9 cellular contexts compared by ENCODE assay signal in the genomic region with DNA sequence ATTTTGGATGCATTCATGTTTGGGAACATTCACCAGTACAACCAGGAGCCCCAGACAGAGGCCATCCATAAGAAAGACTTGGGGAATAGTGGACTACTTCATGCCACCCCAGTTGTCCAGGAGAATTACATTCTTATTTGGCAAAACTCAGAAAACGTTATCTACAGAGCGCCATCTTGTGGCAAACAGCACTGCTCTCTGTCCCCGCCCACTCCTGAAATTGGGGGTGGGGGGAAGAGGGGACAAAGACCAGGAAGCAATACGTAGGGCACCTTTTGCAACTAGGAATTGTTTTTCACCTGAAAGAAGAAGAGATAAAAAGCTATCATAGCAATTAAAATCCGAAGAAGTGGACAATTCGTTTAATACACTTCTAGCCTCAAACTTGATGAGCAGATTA.
DNase-seq lines count a peak whose midpoint lies in the region; ATAC-seq, FAIRE-seq and TF ChIP-seq lines count a peak whose summit lies in the region.
"Had no signal": no experiment of that assay in that cellular context is flagged by ENCODE, and none has a peak within 500 bp of the region (broad histone marks: within the 10 kb centered on the region; RNA-seq: fewer than 3 reads in every experiment).

No MANE protein-coding gene starts in this region.

- H2BK15ac ChIP-seq in mesenchymal stem cell (ENCODE audit: low read depth, poor library complexity, severe bottlenecking) = no peak overlapping the region

- WGBS in adrenal gland, 4 donors = 24 to 29% (median 26%) methylated on average over 6 of the region's 6 CpGs
- WGBS in mesenchymal stem cell = 54% methylated on average over 5 of the region's 6 CpGs

- H2BK120ac ChIP-seq in mesenchymal stem cell (ENCODE audit: low read depth, low read length) = no peak overlapping the region

- DNase-seq in Daoy (ENCODE audit: low read depth) (peak; percentile 34), HL-60 (ENCODE audit: low read depth in 1 of 2, low spot score in 1 of 2) (no peak), adrenal gland (no peak), mesenchymal stem cell (peak; percentile 12), H54 (ENCODE audit: insufficient read length, low spot score) (no peak), GM10266 (ENCODE audit: extremely low spot score) (no peak)
- DNase-seq: body of pancreas, T-helper 17 cell had no signal

- no peak overlapping the region for H2BK12ac ChIP-seq in mesenchymal stem cell (ENCODE audit: low read length in 2 of 2)

- H4K91ac ChIP-seq in mesenchymal stem cell (ENCODE audit: low read length) = no peak overlapping the region

- H3K36me3 ChIP-seq in adrenal gland (replicated peaks in 1 of 2) = no peaks in the 10 kb centered on the region
- H3K36me3 ChIP-seq in mesenchymal stem cell (ENCODE audit: control insufficient read depth in 1 of 2, insufficient read depth in 2 of 2, low read depth in 1 of 2, low read length in 2 of 2) = no peaks in the 10 kb centered on the region

- intact Hi-C loops in adrenal gland (cut with DNase I) = no loop called here

- no peak for ATAC-seq in HG02884 (IDR thresholded peaks at IDR 0.05; ENCODE audit: unreplicated experiment)
- ATAC-seq: body of pancreas, T-helper 17 cell had no signal

- H3K27me3 ChIP-seq in HL-60 (ENCODE audit: insufficient read depth, poor library complexity, severe bottlenecking) (peaks cover 2% of the 10 kb centered on the region), adrenal gland (no peaks in the 10 kb centered on the region), mesenchymal stem cell (ENCODE audit: control insufficient read depth in 1 of 2, insufficient read depth in 1 of 2, low read length in 2 of 2) (peaks cover 0 to 14% of the 10 kb centered on the region in 2 experiments)
- H3K27me3 ChIP-seq: body of pancreas had no signal

- H3K9ac ChIP-seq in mesenchymal stem cell (ENCODE audit: low read length) = no peak overlapping the region

- H3K9me3 ChIP-seq in adrenal gland (replicated peaks in 1 of 3) = no peaks in the 10 kb centered on the region
- H3K9me3 ChIP-seq in mesenchymal stem cell (ENCODE audit: control insufficient read depth, low read length) = no peaks in the 10 kb centered on the region
- H3K9me3 ChIP-seq: body of pancreas had no signal

- no peak overlapping the region for H3K4me3 ChIP-seq in HL-60 (replicated peaks; ENCODE audit: insufficient read depth, low read length)
- no peak overlapping the region for H3K4me3 ChIP-seq in adrenal gland
- H3K4me3 ChIP-seq in mesenchymal stem cell (ENCODE audit: insufficient read depth in 1 of 2, low read depth in 1 of 2, low read length in 2 of 2) = no peak overlapping the region
- H3K4me3 ChIP-seq: body of pancreas had no signal

- H3K4ac ChIP-seq in mesenchymal stem cell (ENCODE audit: low read depth in 1 of 2, low read length in 2 of 2) = no peak overlapping the region

- no peak overlapping the region for H2BK5ac ChIP-seq in mesenchymal stem cell (ENCODE audit: low read depth, low read length, poor library complexity, severe bottlenecking)

- TF ChIP-seq CTCF in HL-60 (IDR thresholded peaks at IDR 0.05; ENCODE audit: insufficient read depth, low read length) (peak; percentile 1), adrenal gland (IDR thresholded peaks at IDR 0.05) (peak in 4 of 6 experiments; percentile 8 to 37 (median 20)), GM10266 (IDR thresholded peaks at IDR 0.05; ENCODE audit: control insufficient read depth, insufficient read depth, low read depth, missing control alignments) (no peak)

- H3K18ac ChIP-seq in mesenchymal stem cell (ENCODE audit: low read depth in 1 of 2, low read length in 2 of 2) = no peak overlapping the region

- no peak overlapping the region for H3K4me2 ChIP-seq in mesenchymal stem cell (ENCODE audit: low read length, poor library complexity, severe bottlenecking)

- H3K27ac ChIP-seq in HL-60 (replicated peaks) = no peak overlapping the region
- H3K27ac ChIP-seq in adrenal gland = no peak overlapping the region
- no peak overlapping the region for H3K27ac ChIP-seq in mesenchymal stem cell (ENCODE audit: low read length, poor library complexity, severe bottlenecking)
- H3K27ac ChIP-seq: body of pancreas had no signal

- H3K4me1 ChIP-seq in adrenal gland (replicated peaks in 1 of 2) (no peaks in the 10 kb centered on the region), mesenchymal stem cell (ENCODE audit: control insufficient read depth, insufficient read depth, low read depth, low read length) (no peaks in the 10 kb centered on the region)
- H3K4me1 ChIP-seq: body of pancreas had no signal

- H4K8ac ChIP-seq in mesenchymal stem cell (ENCODE audit: low read length) = no peak overlapping the region

- TF ChIP-seq POLR2A in adrenal gland (IDR thresholded peaks at IDR 0.05) = no peak
- TF ChIP-seq POLR2A in H54 (IDR thresholded peaks at IDR 0.05; ENCODE audit: low read depth, low read length) = no peak

- no peaks in the 10 kb centered on the region for H3K79me1 ChIP-seq in mesenchymal stem cell (replicated peaks; ENCODE audit: low read length, poor library complexity, severe bottlenecking)

- no peak overlapping the region for H2AK5ac ChIP-seq in mesenchymal stem cell (ENCODE audit: low read length, severe bottlenecking)

- no peak overlapping the region for H2AFZ ChIP-seq in mesenchymal stem cell (ENCODE audit: low read depth, low read length)

- H3K23ac ChIP-seq in mesenchymal stem cell (ENCODE audit: low read length in 2 of 2) = no peak overlapping the region

- FAIRE-seq in H54 (lab: Jason Lieb, UNC) = no peak

- H3K14ac ChIP-seq in mesenchymal stem cell (ENCODE audit: low read length in 2 of 2) = no peak overlapping the region

Comparison
In these comparisons a context has a peak if more than half of its experiments do, and no peak if none do; other contexts are left out.
1. DNase-seq: peak in Daoy (single experiment) and mesenchymal stem cell (single experiment); none in HL-60 (0 of 2), adrenal gland (0 of 7), H54 (single experiment) and GM10266 (single experiment).